Comparison of ENCODE assay signal across 8 cellular contexts in the genomic region with DNA sequence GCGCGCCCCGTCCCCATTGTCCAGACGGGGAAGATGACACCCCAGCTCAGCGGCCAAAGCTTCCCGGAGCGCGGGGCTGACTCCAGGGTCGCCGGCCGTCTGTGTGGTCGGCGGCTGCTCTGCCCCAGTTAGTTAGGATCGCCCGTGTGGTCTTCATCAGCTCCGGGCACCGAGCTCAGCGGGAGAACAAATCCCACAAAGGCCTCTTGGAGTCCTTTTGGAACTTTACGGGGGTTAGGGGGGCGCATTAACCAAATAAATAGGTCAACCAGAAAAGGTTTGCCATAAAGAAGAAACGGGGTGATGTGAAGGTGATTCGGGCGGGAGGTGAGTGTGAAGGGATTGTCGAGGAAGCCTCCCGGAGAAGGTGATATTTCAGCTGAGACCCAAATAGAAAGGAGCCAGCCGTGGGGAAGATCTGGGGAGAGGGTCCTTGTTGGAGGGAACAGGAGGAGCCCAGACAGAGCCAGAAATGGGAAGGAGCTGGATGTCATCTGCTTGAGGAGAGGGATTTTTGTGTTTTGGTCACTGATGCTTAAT. TPM values are rescaled to one million over a fixed set of nuclear protein-coding genes. Genes with fewer than 3 reads are reported as not detected.
DNase-seq lines count a peak whose midpoint lies in the region; ATAC-seq and TF ChIP-seq lines count a peak whose summit lies in the region.

No MANE protein-coding gene starts in this region.

- peak overlapping the region; percentile 81 for H3K4me3 Mint-ChIP-seq in activated CD4-positive, alpha-beta T cell treated with anti-CD3 and anti-CD28 coated beads, Interleukin-2, amount 10 ng/mL, durations not matched to agents 7 days and 5 days
- H3K4me3 Mint-ChIP-seq in activated CD4-positive, alpha-beta memory T cell treated with anti-CD3 and anti-CD28 coated beads for 36 hours = peak overlapping the region; percentile 85

- H3K27me3 Mint-ChIP-seq in activated CD4-positive, alpha-beta T cell treated with anti-CD3 and anti-CD28 coated beads, Interleukin-2, amount 10 ng/mL, durations not matched to agents 7 days and 5 days = no peaks in the 10 kb centered on the region
- no peaks in the 10 kb centered on the region for H3K27me3 Mint-ChIP-seq in activated CD4-positive, alpha-beta memory T cell treated with anti-CD3 and anti-CD28 coated beads for 36 hours

- peaks cover 38% of the 10 kb centered on the region for H3K4me1 Mint-ChIP-seq in activated CD4-positive, alpha-beta T cell treated with anti-CD3 and anti-CD28 coated beads, Interleukin-2, amount 10 ng/mL, durations not matched to agents 7 days and 5 days
- H3K4me1 Mint-ChIP-seq in activated CD4-positive, alpha-beta memory T cell treated with anti-CD3 and anti-CD28 coated beads for 36 hours (ENCODE audit: low read depth) = peaks cover 47% of the 10 kb centered on the region

- DNase-seq in activated CD4-positive, alpha-beta T cell treated with anti-CD3 and anti-CD28 coated beads, Interleukin-2, amount 10 ng/mL, durations not matched to agents 7 days and 5 days = no peak
- DNase-seq in activated CD4-positive, alpha-beta T cell treated with anti-CD3 and anti-CD28 coated beads for 1 hour = no peak
- no peak for DNase-seq in activated CD4-positive, alpha-beta memory T cell treated with anti-CD3 and anti-CD28 coated beads for 36 hours
- DNase-seq in right cardiac atrium (no peak), spleen (no peak), H4 (ENCODE audit: low spot score) (no peak), GDM1 (lab: John Stamatoyannopoulos, UW) (no peak), C1 segment of cervical spinal cord (lab: John Stamatoyannopoulos, UW) (no peak)

- H3K27ac ChIP-seq in right cardiac atrium (ENCODE audit: low read length) (no peak overlapping the region), spleen (peak overlapping the region; percentile 48 to 88 (median 75))

- no peak for TF ChIP-seq POLR2A in spleen (IDR thresholded peaks at IDR 0.05)

- peak overlapping the region; percentile 98 for H3K4me3 ChIP-seq in right cardiac atrium (ENCODE audit: low read length)
- H3K4me3 ChIP-seq in spleen = peak overlapping the region; percentile 95 to 100 (median 99)

- peak overlapping the region; percentile 84 for H3K27ac Mint-ChIP-seq in activated CD4-positive, alpha-beta T cell treated with anti-CD3 and anti-CD28 coated beads, Interleukin-2, amount 10 ng/mL, durations not matched to agents 7 days and 5 days
- H3K27ac Mint-ChIP-seq in activated CD4-positive, alpha-beta memory T cell treated with anti-CD3 and anti-CD28 coated beads for 36 hours = peak overlapping the region; percentile 89

- POLR2A ChIA-PET in activated CD4-positive, alpha-beta T cell treated with anti-CD3 and anti-CD28 coated beads, Interleukin-2, amount 10 ng/mL, durations not matched to agents 7 days and 5 days (lab: Charles Lee) = no interaction called here
- POLR2A ChIA-PET in activated CD4-positive, alpha-beta memory T cell treated with anti-CD3 and anti-CD28 coated beads for 36 hours (lab: Charles Lee) = interaction anchor here (1.0 to 2.3 kb wide), 13 partner anchors 9 to 480 kb away, joined by 3 to 10 read pairs (median 4); a partner anchor contains a TSS

- CTCF ChIA-PET in activated CD4-positive, alpha-beta T cell treated with anti-CD3 and anti-CD28 coated beads, Interleukin-2, amount 10 ng/mL, durations not matched to agents 7 days and 5 days (lab: Charles Lee) = interaction anchor here (0.8 to 1.8 kb wide), 7 partner anchors 10 to 75 kb away, joined by 3 to 7 read pairs (median 3); no protein-coding TSS in a partner anchor
- CTCF ChIA-PET in activated CD4-positive, alpha-beta memory T cell treated with anti-CD3 and anti-CD28 coated beads for 36 hours (lab: Charles Lee) = interaction anchor here (1.0 to 2.0 kb wide), 6 partner anchors 10 to 131 kb away, joined by 3 to 5 read pairs (median 3); a partner anchor contains a TSS

- intact Hi-C loops in activated CD4-positive, alpha-beta memory T cell treated with anti-CD3 and anti-CD28 coated beads for 36 hours (cut with micrococcal nuclease) = loop anchor here (1.0 to 10.0 kb wide), 4 partner anchors 111 to 1062 kb away; a partner anchor contains a TSS
- intact Hi-C loops in right cardiac atrium (cut with DNase I) (no loop called here), spleen (cut with DNase I; ENCODE audit: low total_unique reads) (no loop called here)

- TF ChIP-seq CTCF in spleen (IDR thresholded peaks at IDR 0.05 in 8 of 11, conservative IDR thresholded peaks at IDR 0.05 in 3 of 11) = no peak

- peaks cover 2% of the 10 kb centered on the region for H3K4me1 ChIP-seq in right cardiac atrium (ENCODE audit: control insufficient read depth, insufficient read depth, low read length)
- H3K4me1 ChIP-seq in spleen = peaks cover 14 to 41% (median 35%) of the 10 kb centered on the region in 6 donors

- H3K9me3 ChIP-seq in right cardiac atrium (ENCODE audit: control insufficient read depth, low read length) = no peaks in the 10 kb centered on the region
- no peaks in the 10 kb centered on the region for H3K9me3 ChIP-seq in spleen

- H3K36me3 Mint-ChIP-seq in activated CD4-positive, alpha-beta T cell treated with anti-CD3 and anti-CD28 coated beads, Interleukin-2, amount 10 ng/mL, durations not matched to agents 7 days and 5 days (ENCODE audit: low read depth) = no peaks in the 10 kb centered on the region
- H3K36me3 Mint-ChIP-seq in activated CD4-positive, alpha-beta memory T cell treated with anti-CD3 and anti-CD28 coated beads for 36 hours = peaks cover 8% of the 10 kb centered on the region

- no peak for ATAC-seq in right cardiac atrium

- no peaks in the 10 kb centered on the region for H3K9me3 Mint-ChIP-seq in activated CD4-positive, alpha-beta T cell treated with anti-CD3 and anti-CD28 coated beads, Interleukin-2, amount 10 ng/mL, durations not matched to agents 7 days and 5 days
- H3K9me3 Mint-ChIP-seq in activated CD4-positive, alpha-beta memory T cell treated with anti-CD3 and anti-CD28 coated beads for 36 hours = no peaks in the 10 kb centered on the region

- H3K36me3 ChIP-seq in spleen = peaks cover 0 to 3% (median 0%) of the 10 kb centered on the region in 6 donors

- WGBS in right cardiac atrium = under 1% methylated on average over 26 of the region's 26 CpGs
- 0 to 1% (median 0%) methylated on average over 13 to 26 of the region's 26 CpGs for WGBS in spleen, 5 donors

- H3K27me3 ChIP-seq in right cardiac atrium (ENCODE audit: control insufficient read depth, insufficient read depth) (no peaks in the 10 kb centered on the region), spleen (replicated peaks in 1 of 7) (no peaks in the 10 kb centered on the region)

RNA-seq across cellular contexts. Expression of a gene that starts 0.7 kb away (rescaled TPM):
- total RNA-seq in activated CD4-positive, alpha-beta T cell treated with anti-CD3 and anti-CD28 coated beads, Interleukin-2, amount 10 ng/mL, durations not matched to agents 7 days and 5 days = 10 to 100 TPM; 43.2 to 46.4 TPM
- total RNA-seq in activated CD4-positive, alpha-beta memory T cell treated with anti-CD3 and anti-CD28 coated beads for 36 hours = 10 to 100 TPM; 82.3 to 83.4 TPM
- total RNA-seq in right cardiac atrium (10 to 100 TPM; 11.6 to 19.7 (median 13.4) TPM), spleen (10 to 100 TPM; 27.9 to 46.0 (median 34.9) TPM)
- polyA plus RNA-seq in right cardiac atrium (4.6 TPM), spleen (1 to 10 TPM; 7.2 to 9.1 (median 8.5) TPM)
- 15.9 and 20.5 TPM in 2 replicates for total RNA-seq in H4 (2014; rRNA removed; shearing (Covaris generic))

RNA-seq across cellular contexts. Expression of a gene that starts 41.9 kb away (rescaled TPM):
- 1 to 10 TPM; 4.0 to 4.7 TPM for total RNA-seq in activated CD4-positive, alpha-beta T cell treated with anti-CD3 and anti-CD28 coated beads, Interleukin-2, amount 10 ng/mL, durations not matched to agents 7 days and 5 days
- total RNA-seq in activated CD4-positive, alpha-beta memory T cell treated with anti-CD3 and anti-CD28 coated beads for 36 hours = 1 to 10 TPM; 3.7 to 3.8 TPM
- total RNA-seq in right cardiac atrium = 1 to 10 TPM; 4.5 to 5.8 (median 4.7) TPM
- 3.2 TPM for polyA plus RNA-seq in right cardiac atrium
- total RNA-seq in spleen = 10 to 100 TPM in 1 of 7 donors, 1 to 10 TPM in 6; 4.3 to 10.9 (median 7.5) TPM
- 1 to 10 TPM; 1.9 to 4.1 (median 3.3) TPM for polyA plus RNA-seq in spleen
- 7.2 and 15.0 TPM in 2 replicates for total RNA-seq in H4 (2014; rRNA removed; shearing (Covaris generic))

RNA-seq across cellular contexts. Expression of a gene that starts 49.3 kb away (rescaled TPM):
- under 1 TPM; 0.12 to 0.17 TPM for total RNA-seq in activated CD4-positive, alpha-beta T cell treated with anti-CD3 and anti-CD28 coated beads, Interleukin-2, amount 10 ng/mL, durations not matched to agents 7 days and 5 days
- total RNA-seq in activated CD4-positive, alpha-beta memory T cell treated with anti-CD3 and anti-CD28 coated beads for 36 hours = under 1 TPM; 0.10 to 0.19 TPM
- under 1 TPM in 3 of 4 donors, not detected in 1; 0.06 to 0.09 (median 0.06) TPM for total RNA-seq in right cardiac atrium
- 0.11 TPM for polyA plus RNA-seq in right cardiac atrium
- total RNA-seq in spleen = 1 to 10 TPM in 3 of 7 donors, under 1 TPM in 3, not detected in 1; 0.26 to 2.2 (median 0.95) TPM
- under 1 TPM; 0.23 to 0.35 (median 0.26) TPM for polyA plus RNA-seq in spleen
- 0.02 and 0.17 TPM in 2 replicates for total RNA-seq in H4 (2014; rRNA removed; shearing (Covaris generic))
